In genomic region chr1:32197074-32197473, GRCh38 we compare ENCODE assay signal across 18 cellular contexts. TPM values are rescaled to one million over a fixed set of nuclear protein-coding genes. Genes with fewer than 3 reads are reported as not detected.
DNase-seq lines count a peak whose midpoint lies in the region; ATAC-seq and TF ChIP-seq lines count a peak whose summit lies in the region.
"Had no signal": no experiment of that assay in that cellular context is flagged by ENCODE, and none has a peak within 500 bp of the region (broad histone marks: within the 10 kb centered on the region; RNA-seq: fewer than 3 reads in every experiment).

No MANE protein-coding gene starts in this region.

- H3K36me3 Mint-ChIP-seq in naive thymus-derived CD8-positive, alpha-beta T cell, result peaks cover 5 to 46% (median 21%) of the 10 kb centered on the region in 3 donors

- H3K4me1 Mint-ChIP-seq in naive thymus-derived CD8-positive, alpha-beta T cell, result peaks cover 36 to 69% (median 52%) of the 10 kb centered on the region in 4 donors

- H3K27ac Mint-ChIP-seq in naive thymus-derived CD8-positive, alpha-beta T cell, result peak overlapping the region in 8 of 10 donors; percentile 4 to 87 (median 66)

- H3K27me3 ChIP-seq in AG04450 (ENCODE audit: control insufficient read depth, insufficient read depth, low read length) (no peaks in the 10 kb centered on the region), H7 (ENCODE audit: control insufficient read depth, insufficient read depth, low read length) (no peaks in the 10 kb centered on the region)
- H3K27me3 ChIP-seq: ovary had no signal

- H3K4me3 Mint-ChIP-seq in naive thymus-derived CD8-positive, alpha-beta T cell, result peak overlapping the region in 3 of 10 donors; percentile 29 to 66 (median 33)
- H3K4me3 Mint-ChIP-seq: activated T-cell treated with anti-CD3 and anti-CD28 coated beads, Interleukin-2, amount 50 U/mL, for 72 hours had no signal

- no peaks in the 10 kb centered on the region for H3K9me3 Mint-ChIP-seq in naive thymus-derived CD8-positive, alpha-beta T cell
- H3K9me3 Mint-ChIP-seq: activated T-cell treated with anti-CD3 and anti-CD28 coated beads, Interleukin-2, amount 50 U/mL, for 72 hours had no signal

- H3K4me3 ChIP-seq in AG04450 (ENCODE audit: low read depth, low read length) (no peak overlapping the region), H7 (ENCODE audit: insufficient read depth, low read depth, low read length) (no peak overlapping the region)
- H3K4me3 ChIP-seq: ovary had no signal

- H3K9me3 ChIP-seq in AG04450 (ENCODE audit: control insufficient read depth, insufficient read depth, low read length), result no peaks in the 10 kb centered on the region
- H3K9me3 ChIP-seq: ovary had no signal

- DNase-seq in AG04450 (ENCODE audit: low read depth, low spot score) (no peak), ELF-1 (ENCODE audit: low read depth, low spot score) (peak; percentile 45), NCI-H510A treated with DMSO at 0.1 percent for 48 hours (lab: John Stamatoyannopoulos, UW) (no peak), DMS114 treated with DMSO at 0.1 percent for 48 hours (lab: John Stamatoyannopoulos, UW; ENCODE audit: unreplicated experiment) (no peak), H7 (no peak)
- DNase-seq in naive thymus-derived CD8-positive, alpha-beta T cell, result no peak
- DNase-seq: activated CD4-positive, alpha-beta T cell treated with anti-CD3 and anti-CD28 coated beads for 48 hours; activated T-cell treated with anti-CD3 and anti-CD28 coated beads, Interleukin-2, amount 50 U/mL, for 72 hours; C1 segment of cervical spinal cord; hypothalamus; NCI-H2081 treated with DMSO at 0.1 percent for 48 hours; NCI-H526 treated with DMSO at 0.1 percent for 48 hours; ovary had no signal

- no peak for ATAC-seq in naive thymus-derived CD8-positive, alpha-beta T cell
- ATAC-seq: activated T-cell treated with anti-CD3 and anti-CD28 coated beads, Interleukin-2, amount 50 U/mL, for 72 hours had no signal

- POLR2A ChIA-PET in AG04450 (lab: Yijun Ruan, JAX), result interaction anchor here (1.7 to 2.2 kb wide), 2 partner anchors 10 to 17 kb away, joined by 7 to 9 read pairs; no protein-coding TSS in a partner anchor
- POLR2A ChIA-PET in naive thymus-derived CD8-positive, alpha-beta T cell (lab: Charles Lee), result interaction anchor here (0.5 to 1.6 kb wide), 6 partner anchors 8 to 139 kb away, joined by 3 to 5 read pairs (median 4); partner anchors contain the start of genes DCDC2B, IQCC, KPNA6 and MARCKSL1

- H3K27ac ChIP-seq in AG04450 (ENCODE audit: low read depth, low read length) (peak overlapping the region; percentile 21), angular gyrus (ENCODE audit: low read depth, low read length) (peak overlapping the region; percentile 64)
- H3K27ac ChIP-seq: ovary had no signal

- TF ChIP-seq CTCF in AG04450 (IDR thresholded peaks at IDR 0.05; ENCODE audit: low read depth, low read length), result no peak

- no peaks in the 10 kb centered on the region for H3K27me3 Mint-ChIP-seq in naive thymus-derived CD8-positive, alpha-beta T cell

- peaks cover 43% of the 10 kb centered on the region for H3K36me3 ChIP-seq in H7 (replicated peaks; ENCODE audit: control insufficient read depth, insufficient read depth, low read length)
- H3K36me3 ChIP-seq: ovary had no signal

- CTCF ChIA-PET in AG04450 (lab: Charles Lee), result no interaction called here

RNA-seq across cellular contexts. Expression of gene CCDC28B, which starts 3.3 kb away (rescaled TPM):
- 17.6 and 20.8 TPM in 2 replicates for polyA plus RNA-seq in AG04450 (2011; rRNA removed)
- polyA minus RNA-seq in AG04450 (2011; rRNA and poly(A)+ RNA removed), result 8.6 and 11.2 TPM in 2 replicates
- total RNA-seq in naive thymus-derived CD8-positive, alpha-beta T cell, result 1 to 10 TPM; 6.5 to 7.0 TPM
- 10 to 100 TPM; 15.4 to 17.3 (median 16.3) TPM for polyA plus RNA-seq in naive thymus-derived CD8-positive, alpha-beta T cell
- total RNA-seq in H7 (2014; rRNA removed; shearing (Covaris generic)), result 56.0 and 57.8 TPM in 2 replicates

RNA-seq across cellular contexts. Expression of gene IQCC, which starts 8.4 kb away (rescaled TPM):
- 1.2 and 1.3 TPM in 2 replicates for polyA plus RNA-seq in AG04450 (2011; rRNA removed)
- 1.00 and 1.4 TPM in 2 replicates for polyA minus RNA-seq in AG04450 (2011; rRNA and poly(A)+ RNA removed)
- total RNA-seq in naive thymus-derived CD8-positive, alpha-beta T cell, result 1 to 10 TPM; 1.7 to 2.1 TPM
- polyA plus RNA-seq in naive thymus-derived CD8-positive, alpha-beta T cell, result under 1 TPM; 0.60 to 0.92 (median 0.73) TPM
- 8.3 and 8.7 TPM in 2 replicates for total RNA-seq in H7 (2014; rRNA removed; shearing (Covaris generic))

RNA-seq across cellular contexts. Expression of gene DCDC2B, which starts 11.8 kb away (rescaled TPM):
- polyA plus RNA-seq in AG04450 (2011; rRNA removed), result not detected in 2 replicates
- 0.09 TPM in 1 of 2 replicates, not detected in the other for polyA minus RNA-seq in AG04450 (2011; rRNA and poly(A)+ RNA removed)
- total RNA-seq in naive thymus-derived CD8-positive, alpha-beta T cell, result under 1 TPM in 1 of 2 experiments, not detected in 1; 0.22 TPM
- polyA plus RNA-seq in naive thymus-derived CD8-positive, alpha-beta T cell, result under 1 TPM in 1 of 3 donors, not detected in 2; 0.08 TPM
- not detected in 2 replicates for total RNA-seq in H7 (2014; rRNA removed; shearing (Covaris generic))
- total RNA-seq: HT-29; lung microvascular endothelial cell; subcutaneous adipose tissue; T-helper 2 cell treated with Interferon-gamma antibody and Interleukin-4, amounts not matched to agents 100 ng/mL and 5 ng/mL, for 36 hours had no signal

RNA-seq across cellular contexts. Expression of gene TXLNA, which starts 17.6 kb away (rescaled TPM):
- 49.3 and 52.8 TPM in 2 replicates for polyA plus RNA-seq in AG04450 (2011; rRNA removed)
- 68.6 and 71.2 TPM in 2 replicates for polyA minus RNA-seq in AG04450 (2011; rRNA and poly(A)+ RNA removed)
- total RNA-seq in naive thymus-derived CD8-positive, alpha-beta T cell, result 10 to 100 TPM; 35.7 to 36.0 TPM
- 10 to 100 TPM; 19.0 to 28.3 (median 24.4) TPM for polyA plus RNA-seq in naive thymus-derived CD8-positive, alpha-beta T cell
- 70.2 and 77.3 TPM in 2 replicates for total RNA-seq in H7 (2014; rRNA removed; shearing (Covaris generic))

RNA-seq across cellular contexts. Expression of gene TMEM234, which starts 25.1 kb away (rescaled TPM):
- polyA plus RNA-seq in AG04450 (2011; rRNA removed), result 17.3 and 18.6 TPM in 2 replicates
- 20.2 and 22.0 TPM in 2 replicates for polyA minus RNA-seq in AG04450 (2011; rRNA and poly(A)+ RNA removed)
- total RNA-seq in naive thymus-derived CD8-positive, alpha-beta T cell, result 10 to 100 TPM; 24.3 to 26.4 TPM
- polyA plus RNA-seq in naive thymus-derived CD8-positive, alpha-beta T cell, result 1 to 10 TPM; 2.1 to 4.9 (median 4.4) TPM
- 11.8 and 16.3 TPM in 2 replicates for total RNA-seq in H7 (2014; rRNA removed; shearing (Covaris generic))
